25 cellular contexts compared by ENCODE assay signal in genomic region chr3:47243748-47244147, GRCh38.
"Had no signal": no experiment of that assay in that cellular context is flagged by ENCODE, and none has a peak within 500 bp of the region (broad histone marks: within the 10 kb centered on the region; RNA-seq: fewer than 3 reads in every experiment).

No MANE protein-coding gene starts in this region.

- H3K4me1 ChIP-seq: breast epithelium, esophagus muscularis mucosa, foreskin keratinocyte, left lung, psoas muscle, right atrium auricular region, suprapubic skin, tibial artery had no signal

- H3K36me3 ChIP-seq: breast epithelium, left lung, ovary, right atrium auricular region had no signal

- H3K27ac Mint-ChIP-seq: activated CD4-positive, alpha-beta memory T cell treated with anti-CD3 and anti-CD28 coated beads, Interleukin-2, amount 10 ng/mL, durations not matched to agents 7 days and 5 days; activated CD4-positive, alpha-beta T cell treated with anti-CD3 and anti-CD28 coated beads, Interleukin-2, amount 10 ng/mL, durations not matched to agents 7 days and 5 days; activated CD8-positive, alpha-beta memory T cell treated with anti-CD3 and anti-CD28 coated beads, Interleukin-2, amount 10 ng/mL, durations not matched to agents 7 days and 5 days; activated naive CD4-positive, alpha-beta T cell treated with anti-CD3 and anti-CD28 coated beads, Interleukin-2, amount 50 U/mL, for 24 hours; activated T-helper 2 cell treated with anti-CD3 and anti-CD28 coated beads, Interferon-gamma antibody, Interleukin-2, Interleukin-4, amounts not matched to agents 10 μg/mL and 5 μg/mL and 100 μg/mL, durations not matched to agents 14 hours and 24 hours and 36 hours; naive B cell; stimulated activated naive B cell treated with anti-CD40 and anti-IgM and Interleukin-4, amounts not matched to agents 10 μg/mL and 1 μg/mL and 100 μg/mL, for 72 hours had no signal

- H3K9me3 ChIP-seq: breast epithelium, esophagus muscularis mucosa, left lung, ovary, psoas muscle, right atrium auricular region, suprapubic skin, tibial artery had no signal

- H3K4me1 Mint-ChIP-seq: activated CD4-positive, alpha-beta memory T cell treated with anti-CD3 and anti-CD28 coated beads, Interleukin-2, amount 10 ng/mL, durations not matched to agents 7 days and 5 days; activated naive CD4-positive, alpha-beta T cell treated with anti-CD3 and anti-CD28 coated beads, Interleukin-2, amount 50 U/mL, for 24 hours; central memory CD8-positive, alpha-beta T cell; naive B cell; stimulated activated naive B cell treated with anti-CD40 and anti-IgM and Interleukin-4, amounts not matched to agents 10 μg/mL and 1 μg/mL and 100 μg/mL, for 72 hours had no signal

- H3K36me3 Mint-ChIP-seq: activated CD8-positive, alpha-beta memory T cell treated with anti-CD3 and anti-CD28 coated beads, Interleukin-2, amount 10 ng/mL, durations not matched to agents 7 days and 5 days; activated naive CD4-positive, alpha-beta T cell treated with anti-CD3 and anti-CD28 coated beads, Interleukin-2, amount 50 U/mL, for 24 hours; naive B cell; stimulated activated naive B cell treated with anti-CD40 and anti-IgM and Interleukin-4, amounts not matched to agents 10 μg/mL and 1 μg/mL and 100 μg/mL, for 72 hours had no signal

- H3K27ac ChIP-seq: breast epithelium, esophagus muscularis mucosa, foreskin keratinocyte, left lung, ovary, psoas muscle, right atrium auricular region, suprapubic skin, tibial artery had no signal

- DNase-seq: activated CD4-positive, alpha-beta memory T cell treated with anti-CD3 and anti-CD28 coated beads, Interleukin-2, amount 10 ng/mL, durations not matched to agents 7 days and 5 days; activated CD4-positive, alpha-beta T cell treated with anti-CD3 and anti-CD28 coated beads, Interleukin-2, amount 10 ng/mL, durations not matched to agents 7 days and 5 days; activated CD4-positive, CD25-positive, alpha-beta regulatory T cell treated with anti-CD3 and anti-CD28 coated beads, Interleukin-2, amount 50 U/mL, for 72 hours; activated CD8-positive, alpha-beta memory T cell treated with anti-CD3 and anti-CD28 coated beads, Interleukin-2, amount 10 ng/mL, durations not matched to agents 7 days and 5 days; activated T-cell treated with anti-CD3 and anti-CD28 coated beads, Interleukin-2, amount 50 U/mL, for 48 hours; dermis blood vessel endothelial cell; effector CD4-positive, alpha-beta T cell; foreskin keratinocyte; kidney glomerular epithelial cell; left lung; naive B cell; ovary; psoas muscle; stimulated activated CD4-positive, alpha-beta T cell treated with anti-CD3 and anti-CD28 coated beads, Interleukin-15, amount 100 ng/mL, for 24 hours; stimulated activated CD4-positive, alpha-beta T cell treated with anti-CD3 and anti-CD28 coated beads, Interleukin-2, amount 100 ng/mL, for 24 hours; stimulated activated naive B cell treated with anti-CD40 and anti-IgM and Interleukin-4, amounts not matched to agents 10 μg/mL and 1 μg/mL and 100 μg/mL, for 72 hours; T-helper 2 cell; tibial artery had no signal

- H3K4me3 Mint-ChIP-seq: activated CD4-positive, alpha-beta memory T cell treated with anti-CD3 and anti-CD28 coated beads, Interleukin-2, amount 10 ng/mL, durations not matched to agents 7 days and 5 days; activated CD4-positive, alpha-beta T cell treated with anti-CD3 and anti-CD28 coated beads, Interleukin-2, amount 10 ng/mL, durations not matched to agents 7 days and 5 days; activated CD8-positive, alpha-beta memory T cell treated with anti-CD3 and anti-CD28 coated beads, Interleukin-2, amount 10 ng/mL, durations not matched to agents 7 days and 5 days; activated naive CD4-positive, alpha-beta T cell treated with anti-CD3 and anti-CD28 coated beads, Interleukin-2, amount 50 U/mL, for 24 hours; central memory CD8-positive, alpha-beta T cell; naive B cell; stimulated activated naive B cell treated with anti-CD40 and anti-IgM and Interleukin-4, amounts not matched to agents 10 μg/mL and 1 μg/mL and 100 μg/mL, for 72 hours had no signal

- H3K9me3 Mint-ChIP-seq: activated CD4-positive, alpha-beta memory T cell treated with anti-CD3 and anti-CD28 coated beads, Interleukin-2, amount 10 ng/mL, durations not matched to agents 7 days and 5 days; activated CD4-positive, alpha-beta T cell treated with anti-CD3 and anti-CD28 coated beads, Interleukin-2, amount 10 ng/mL, durations not matched to agents 7 days and 5 days; activated naive CD4-positive, alpha-beta T cell treated with anti-CD3 and anti-CD28 coated beads, Interleukin-2, amount 50 U/mL, for 24 hours; activated T-helper 2 cell treated with anti-CD3 and anti-CD28 coated beads, Interferon-gamma antibody, Interleukin-2, Interleukin-4, amounts not matched to agents 10 μg/mL and 5 μg/mL and 100 μg/mL, durations not matched to agents 14 hours and 24 hours and 36 hours; central memory CD8-positive, alpha-beta T cell; naive B cell; stimulated activated naive B cell treated with anti-CD40 and anti-IgM and Interleukin-4, amounts not matched to agents 10 μg/mL and 1 μg/mL and 100 μg/mL, for 72 hours had no signal

- H3K27me3 Mint-ChIP-seq: activated CD4-positive, alpha-beta memory T cell treated with anti-CD3 and anti-CD28 coated beads, Interleukin-2, amount 10 ng/mL, durations not matched to agents 7 days and 5 days; activated CD4-positive, alpha-beta T cell treated with anti-CD3 and anti-CD28 coated beads, Interleukin-2, amount 10 ng/mL, durations not matched to agents 7 days and 5 days; activated CD8-positive, alpha-beta memory T cell treated with anti-CD3 and anti-CD28 coated beads, Interleukin-2, amount 10 ng/mL, durations not matched to agents 7 days and 5 days; activated naive CD4-positive, alpha-beta T cell treated with anti-CD3 and anti-CD28 coated beads, Interleukin-2, amount 50 U/mL, for 24 hours; central memory CD8-positive, alpha-beta T cell; naive B cell; stimulated activated naive B cell treated with anti-CD40 and anti-IgM and Interleukin-4, amounts not matched to agents 10 μg/mL and 1 μg/mL and 100 μg/mL, for 72 hours had no signal

- H3K4me3 ChIP-seq: breast epithelium, esophagus muscularis mucosa, left lung, ovary, psoas muscle, right atrium auricular region, suprapubic skin, tibial artery had no signal

- ATAC-seq: activated CD8-positive, alpha-beta memory T cell treated with anti-CD3 and anti-CD28 coated beads, Interleukin-2, amount 10 ng/mL, durations not matched to agents 7 days and 5 days; left lung; psoas muscle; stimulated activated naive B cell treated with anti-CD40 and anti-IgM and Interleukin-4, amounts not matched to agents 10 μg/mL and 1 μg/mL and 100 μg/mL, for 72 hours had no signal
